In genomic region chr22:22060200-22061084, GRCh38 we compare ENCODE assay signal across 8 cellular contexts.
A peak's percentile ranks its signal among the peaks of the same experiment; 100 is the strongest.
DNase-seq lines count a peak whose midpoint lies in the region; ATAC-seq and TF ChIP-seq lines count a peak whose summit lies in the region.

No MANE protein-coding gene starts in this region.

- H3K27ac ChIP-seq in colonic mucosa = no peak overlapping the region

- DNase-seq in G401 (ENCODE audit: low spot score) = peak; percentile 28
- peak; percentile 16 for DNase-seq in HT-29 (ENCODE audit: low spot score)
- peak; percentile 60 for DNase-seq in UCSD-AML1 (lab: John Stamatoyannopoulos, UW; ENCODE audit: unreplicated experiment)
- peak; percentile 56 for DNase-seq in colonic mucosa
- peak; percentile 53 for DNase-seq in medulla oblongata (ENCODE audit: extremely low spot score)
- peak; percentile 79 for DNase-seq in stimulated activated naive CD8-positive, alpha-beta T cell treated with anti-CD3 and anti-CD28 coated beads, Interleukin-15, Interleukin-2, amounts not matched to agents 100 U/mL and 50 U/mL, for 24 hours

- TF ChIP-seq CTCF in colonic mucosa (IDR thresholded peaks at IDR 0.05) = peak; percentile 68

- H3K4me1 ChIP-seq in colonic mucosa = no peaks in the 10 kb centered on the region

- no peaks in the 10 kb centered on the region for H3K36me3 ChIP-seq in colonic mucosa

- peak; percentile 73 for ATAC-seq in stimulated activated naive CD8-positive, alpha-beta T cell treated with anti-CD3 and anti-CD28 coated beads, Interleukin-15, Interleukin-2, amounts not matched to agents 100 U/mL and 50 U/mL, for 24 hours
- ATAC-seq in GM18867 (IDR thresholded peaks at IDR 0.05; ENCODE audit: unreplicated experiment) = no peak
- no peak for ATAC-seq in HG03095 (IDR thresholded peaks at IDR 0.05; ENCODE audit: unreplicated experiment)

- in situ Hi-C loops in G401 (cut with HindIII; ENCODE audit: low sequenced_read_pairs) = no loop called here

- H3K4me3 ChIP-seq in colonic mucosa = no peak overlapping the region

- no peaks in the 10 kb centered on the region for H3K9me3 ChIP-seq in colonic mucosa

- no peak overlapping the region for H3K9ac ChIP-seq in colonic mucosa (ENCODE audit: low read depth in 2 of 2, low read length in 2 of 2)

- intact Hi-C loops in colonic mucosa (cut with DNase I) = no loop called here

- H3K27me3 ChIP-seq in colonic mucosa = no peaks in the 10 kb centered on the region

Comparison
In these comparisons a context has a peak if more than half of its experiments do, and no peak if none do; other contexts are left out.
1. DNase-seq: peak in every context shown above with its lines; median percentile 79 in stimulated activated naive CD8-positive, alpha-beta T cell treated with anti-CD3 and anti-CD28 coated beads, Interleukin-15, Interleukin-2, amounts not matched to agents 100 U/mL and 50 U/mL, for 24 hours; 60 in UCSD-AML1; 56 in colonic mucosa; 53 in medulla oblongata; 28 in G401; 16 in HT-29.